8 cellular contexts compared by ENCODE assay signal in the genomic region with DNA sequence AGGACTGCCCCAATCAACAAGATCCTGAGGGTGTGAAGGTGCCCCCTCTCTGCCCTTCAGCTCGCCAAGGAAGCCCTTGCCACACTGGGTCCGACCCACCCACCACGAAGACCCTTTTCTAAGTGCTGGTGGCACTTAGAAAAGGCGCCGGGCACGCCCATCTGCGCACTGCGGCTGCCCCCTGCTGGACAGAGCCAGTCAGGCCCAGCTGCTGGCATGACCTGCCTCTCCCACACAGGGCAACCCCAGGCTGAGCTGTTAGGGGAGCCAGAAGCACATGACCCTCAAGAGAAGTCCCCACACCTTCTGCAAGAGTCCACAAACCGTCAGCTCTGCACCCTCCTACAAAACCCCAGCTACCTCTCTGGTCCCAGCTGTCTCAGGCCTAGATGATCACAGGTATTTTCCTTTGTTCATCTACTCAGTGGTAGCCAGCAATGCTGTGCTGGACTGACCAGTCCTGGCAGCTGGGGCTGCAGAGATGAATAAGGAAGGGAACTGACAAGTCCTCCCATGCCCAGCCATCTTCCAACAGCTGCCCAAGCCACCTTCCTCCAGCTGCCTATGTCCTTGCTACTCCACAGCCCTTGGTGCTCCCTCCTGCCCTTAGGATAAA. TPM values are rescaled to one million over a fixed set of nuclear protein-coding genes. Genes with fewer than 3 reads are reported as not detected.
DNase-seq lines count a peak whose midpoint lies in the region; ATAC-seq, FAIRE-seq and TF ChIP-seq lines count a peak whose summit lies in the region.

No MANE protein-coding gene starts in this region.

- ATAC-seq in GM21390 (IDR thresholded peaks at IDR 0.05; ENCODE audit: unreplicated experiment), result no peak

- H3K4me3 Mint-ChIP-seq in endothelial cell (ENCODE audit: unreplicated experiment), result no peak overlapping the region

- no peaks in the 10 kb centered on the region for H3K4me1 Mint-ChIP-seq in endothelial cell (ENCODE audit: unreplicated experiment)

- peaks cover 12% of the 10 kb centered on the region for H3K27me3 Mint-ChIP-seq in endothelial cell (ENCODE audit: unreplicated experiment)

- DNase-seq in C1 segment of cervical spinal cord (lab: John Stamatoyannopoulos, UW) (peak in 12 of 14 donors; percentile 2 to 75 (median 42)), H54 (ENCODE audit: insufficient read length, low spot score) (peak; percentile 80), NCI-H526 treated with DMSO at 0.1 percent for 48 hours (lab: John Stamatoyannopoulos, UW) (peak; percentile 38), endothelial cell (ENCODE audit: low spot score) (peak; percentile 85), mucosa of gallbladder (ENCODE audit: low spot score) (peak; percentile 64)
- peak; percentile 28 to 38 for DNase-seq in activated CD8-positive, alpha-beta memory T cell treated with anti-CD3 and anti-CD28 coated beads for 4 hours (ENCODE audit: low read depth in 2 of 2)
- DNase-seq in stimulated activated CD8-positive, alpha-beta memory T cell treated with anti-CD3 and anti-CD28 coated beads, Interleukin-7, amount 100 ng/mL, for 24 hours (ENCODE audit: low read depth), result peak; percentile 49

- no peaks in the 10 kb centered on the region for H3K36me3 Mint-ChIP-seq in endothelial cell (ENCODE audit: low read depth, unreplicated experiment)

- no peak for FAIRE-seq in H54 (lab: Jason Lieb, UNC)

- no peak for TF ChIP-seq POLR2A in H54 (IDR thresholded peaks at IDR 0.05; ENCODE audit: low read depth, low read length)

- H3K27ac Mint-ChIP-seq in endothelial cell (ENCODE audit: unreplicated experiment), result peak overlapping the region; percentile 61

- TF ChIP-seq CTCF in endothelial cell (IDR thresholded peaks at IDR 0.05; ENCODE audit: unreplicated experiment), result peak; percentile 83

- H3K9me3 Mint-ChIP-seq in endothelial cell (ENCODE audit: unreplicated experiment), result no peaks in the 10 kb centered on the region

RNA-seq across cellular contexts. Expression of a gene that starts 40.0 kb away (rescaled TPM):
- total RNA-seq in endothelial cell (ENCODE audit: unreplicated experiment) (5.4 TPM), mucosa of gallbladder (17.6 TPM)

Comparison
In these comparisons a context has a peak if more than half of its experiments do, and no peak if none do; other contexts are left out.
1. DNase-seq: peak in every context shown above with its lines; median percentile 85 in endothelial cell; 80 in H54; 64 in mucosa of gallbladder; 49 in stimulated activated CD8-positive, alpha-beta memory T cell treated with anti-CD3 and anti-CD28 coated beads, Interleukin-7, amount 100 ng/mL, for 24 hours; 42 in C1 segment of cervical spinal cord; 38 in NCI-H526 treated with DMSO at 0.1 percent for 48 hours; 33 in activated CD8-positive, alpha-beta memory T cell treated with anti-CD3 and anti-CD28 coated beads for 4 hours.